In genomic region chr1:193031431-193031830, GRCh38 we compare ENCODE assay signal across 8 cellular contexts. TPM values are rescaled to one million over a fixed set of nuclear protein-coding genes. Genes with fewer than 3 reads are reported as not detected.
DNase-seq lines count a peak whose midpoint lies in the region; TF ChIP-seq lines count a peak whose summit lies in the region.

No MANE protein-coding gene starts in this region.

- H2BK12ac ChIP-seq in H9 (ENCODE audit: insufficient read length, low read depth, low read length) = no peak overlapping the region

- no peak overlapping the region for H2AFZ ChIP-seq in H9 (ENCODE audit: low read length)

- no peak overlapping the region for H2BK120ac ChIP-seq in H9 (ENCODE audit: low read depth, low read length, poor library complexity, severe bottlenecking)

- no peak overlapping the region for H2AK5ac ChIP-seq in H9 (ENCODE audit: insufficient read length, low read length)

- TF ChIP-seq CTCF in C4-2B (conservative IDR thresholded peaks at IDR 0.05) (peak; percentile 66), H9 (conservative IDR thresholded peaks at IDR 0.05) (peak; percentile 30; the same call in 1 of the 3 replicates), RWPE1 (conservative IDR thresholded peaks at IDR 0.05; ENCODE audit: low read depth) (peak; percentile 36; the same call in 1 of the 2 replicates), glutamatergic neuron (IDR thresholded peaks at IDR 0.05; ENCODE audit: partially characterized antibody, unreplicated experiment) (peak; percentile 8)

- H2BK20ac ChIP-seq in H9 (ENCODE audit: low read depth, low read length, poor library complexity, severe bottlenecking) = no peak overlapping the region

- H4K20me1 ChIP-seq in H9 (ENCODE audit: control insufficient read depth, insufficient read depth, insufficient read length) = no peaks in the 10 kb centered on the region

- no peak overlapping the region for H3K4ac ChIP-seq in H9 (ENCODE audit: low read depth, low read length)

- H3K27ac ChIP-seq in C4-2B (no peak overlapping the region), H9 (ENCODE audit: insufficient read length, low read depth, low read length) (no peak overlapping the region), RWPE1 (no peak overlapping the region)

- no peak overlapping the region for H4K91ac ChIP-seq in H9 (ENCODE audit: insufficient read length, low read depth, low read length)

- WGBS in H9 (ENCODE audit: extremely low coverage, insufficient read length, low lambda C conversion rate) = no CpG with 5 or more reads among the region's 2 CpGs

- no peak overlapping the region for H4K5ac ChIP-seq in H9 (ENCODE audit: insufficient read length, low read depth, low read length)

- H3K9me3 Mint-ChIP-seq in H9 (no peaks in the 10 kb centered on the region), glutamatergic neuron (ENCODE audit: unreplicated experiment) (no peaks in the 10 kb centered on the region)

- no peaks in the 10 kb centered on the region for H3K9me3 ChIP-seq in H9 (ENCODE audit: control insufficient read depth, low read depth, low read length)

- no peaks in the 10 kb centered on the region for H3K27me3 ChIP-seq in H9 (ENCODE audit: insufficient read depth, low read length)

- H3K4me3 Mint-ChIP-seq in H9 (no peak overlapping the region), glutamatergic neuron (ENCODE audit: unreplicated experiment) (no peak overlapping the region)

- no peaks in the 10 kb centered on the region for H3K4me1 ChIP-seq in H9 (ENCODE audit: insufficient read depth, low read length)

- CTCF ChIA-PET in RWPE1 (lab: Yijun Ruan, JAX) = interaction anchor here (1.5 kb wide), 1 partner anchor 224 kb away, joined by 3 read pairs; no protein-coding TSS in a partner anchor

- no peak overlapping the region for H3K9ac ChIP-seq in H9 (ENCODE audit: extremely low read depth, insufficient read length, low read length)

- H3K14ac ChIP-seq in H9 (ENCODE audit: insufficient read depth, low read length) = no peak overlapping the region

- no peak overlapping the region for H2BK15ac ChIP-seq in H9 (ENCODE audit: low read depth, low read length)

- no peak overlapping the region for H3T11ph ChIP-seq in H9 (ENCODE audit: low read length)

- H3K23me2 ChIP-seq in H9 (ENCODE audit: insufficient read length, low read depth, low read length, poor library complexity, severe bottlenecking) = no peaks in the 10 kb centered on the region

- DNase-seq in H9 = no peak
- peak; percentile 8 for DNase-seq in RWPE1 (ENCODE audit: low spot score)
- DNase-seq in glutamatergic neuron = no peak
- DNase-seq in NCI-H226 = no peak
- no peak for DNase-seq in activated CD8-positive, alpha-beta memory T cell treated with anti-CD3 and anti-CD28 coated beads, Interleukin-2, amount 50 U/mL, for 4 hours
- no peak for DNase-seq in UCSD-AML1 (lab: John Stamatoyannopoulos, UW; ENCODE audit: unreplicated experiment)
- DNase-seq in NCI-H2081 treated with DMSO at 0.1 percent for 48 hours (lab: John Stamatoyannopoulos, UW) = no peak

- H3K27ac Mint-ChIP-seq in H9 = no peak overlapping the region
- H3K27ac Mint-ChIP-seq in glutamatergic neuron (ENCODE audit: unreplicated experiment) = no peak overlapping the region

- H3K23ac ChIP-seq in H9 (ENCODE audit: insufficient read length, low read depth, low read length) = no peak overlapping the region

- H3K36me3 Mint-ChIP-seq in H9 (ENCODE audit: insufficient read depth in 1 of 3, low read depth in 3 of 3) = peaks cover 4 to 6% (median 5%) of the 10 kb centered on the region in 3 experiments; a peak in 5 of 7 replicates
- no peaks in the 10 kb centered on the region for H3K36me3 Mint-ChIP-seq in glutamatergic neuron (ENCODE audit: unreplicated experiment)

- no peak overlapping the region for H2BK5ac ChIP-seq in H9 (ENCODE audit: insufficient read length, low read length)

- no peaks in the 10 kb centered on the region for H3K79me2 ChIP-seq in H9 (ENCODE audit: insufficient read depth, low read length)

- POLR2A ChIA-PET in RWPE1 (lab: Yijun Ruan, JAX; ENCODE audit: low non-redundant PET) = no interaction called here

- H3K27me3 Mint-ChIP-seq in H9 (ENCODE audit: low read depth) = no peaks in the 10 kb centered on the region
- no peaks in the 10 kb centered on the region for H3K27me3 Mint-ChIP-seq in glutamatergic neuron (ENCODE audit: unreplicated experiment)

- H3K79me1 ChIP-seq in H9 (ENCODE audit: insufficient read depth, low read depth, low read length, poor library complexity, severe bottlenecking) = no peaks in the 10 kb centered on the region

- H3K4me2 ChIP-seq in H9 (ENCODE audit: insufficient read depth, insufficient read length, low read length) = no peak overlapping the region

- H3K4me1 Mint-ChIP-seq in H9 = 0 out of 4 replicates have a peak, but pooled peaks cover 0 to 3% of the 10 kb centered on the region in 2 experiments
- H3K4me1 Mint-ChIP-seq in glutamatergic neuron (ENCODE audit: low read depth, unreplicated experiment) = no peaks in the 10 kb centered on the region

- no peak overlapping the region for H4K8ac ChIP-seq in H9 (replicated peaks; ENCODE audit: insufficient read length, low read depth, low read length)

- H3K18ac ChIP-seq in H9 (ENCODE audit: insufficient read length, low read depth, low read length) = no peak overlapping the region

- no peak overlapping the region for H3K56ac ChIP-seq in H9 (ENCODE audit: insufficient read length, low read depth, low read length)

RNA-seq across cellular contexts. Expression of gene UCHL5, which starts 27.7 kb away (rescaled TPM):
- total RNA-seq in H9 (2021) (40.9 and 42.1 TPM in 2 replicates), glutamatergic neuron (ENCODE audit: unreplicated experiment) (25.9 TPM)

RNA-seq across cellular contexts. Expression of gene RO60, which starts 28.0 kb away (rescaled TPM):
- total RNA-seq in H9 (2021) (79.5 and 84.7 TPM in 2 replicates), glutamatergic neuron (ENCODE audit: unreplicated experiment) (117 TPM)

Comparison
In these comparisons a context has a peak if more than half of its experiments do, and no peak if none do; other contexts are left out.
1. CTCF ChIP-seq: peak in every context shown above with its lines; median percentile 66 in C4-2B; 36 in RWPE1; 30 in H9; 8 in glutamatergic neuron.